ENCODE assay signal across 1 cellular context in the genomic region with DNA sequence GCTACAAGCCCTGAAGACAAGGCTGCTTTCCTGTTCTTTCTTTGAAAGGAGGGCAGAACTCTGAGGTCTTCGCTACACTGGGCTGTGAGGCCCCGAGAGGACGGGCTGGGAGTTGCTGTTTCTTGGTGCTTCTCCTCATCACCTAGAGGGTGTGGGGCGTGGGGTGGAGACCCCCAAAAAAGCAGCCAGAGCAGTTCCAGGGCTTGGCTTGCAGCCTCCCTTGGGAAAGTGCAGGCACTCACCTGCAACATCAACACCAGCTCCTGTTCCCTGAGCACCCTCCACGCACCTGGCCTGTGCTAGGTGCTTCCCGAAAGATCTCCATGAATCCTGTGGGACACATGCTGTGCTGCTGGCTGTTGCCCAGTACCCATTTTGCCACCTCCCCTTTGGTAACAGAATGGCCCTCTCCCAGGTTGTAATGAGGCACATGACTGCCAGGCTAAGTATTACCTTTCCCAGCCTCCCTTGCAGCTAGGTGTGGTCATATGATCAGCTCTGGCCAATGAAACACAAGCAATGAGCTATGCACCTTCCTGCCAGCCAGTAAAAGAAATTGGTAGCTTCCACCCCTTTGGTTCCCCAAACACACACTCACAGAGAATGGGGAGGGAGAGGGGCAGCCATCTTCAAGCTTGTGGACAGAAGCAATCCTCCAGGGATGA.
TF ChIP-seq lines count a peak whose summit lies in the region.

No MANE protein-coding gene starts in this region.

TF ChIP-seq in K562, 482 proteins besides CTCF, POLR2A, EP300 and RAD21 (continued from another document):
- TF ChIP-seq, protein P1, sequence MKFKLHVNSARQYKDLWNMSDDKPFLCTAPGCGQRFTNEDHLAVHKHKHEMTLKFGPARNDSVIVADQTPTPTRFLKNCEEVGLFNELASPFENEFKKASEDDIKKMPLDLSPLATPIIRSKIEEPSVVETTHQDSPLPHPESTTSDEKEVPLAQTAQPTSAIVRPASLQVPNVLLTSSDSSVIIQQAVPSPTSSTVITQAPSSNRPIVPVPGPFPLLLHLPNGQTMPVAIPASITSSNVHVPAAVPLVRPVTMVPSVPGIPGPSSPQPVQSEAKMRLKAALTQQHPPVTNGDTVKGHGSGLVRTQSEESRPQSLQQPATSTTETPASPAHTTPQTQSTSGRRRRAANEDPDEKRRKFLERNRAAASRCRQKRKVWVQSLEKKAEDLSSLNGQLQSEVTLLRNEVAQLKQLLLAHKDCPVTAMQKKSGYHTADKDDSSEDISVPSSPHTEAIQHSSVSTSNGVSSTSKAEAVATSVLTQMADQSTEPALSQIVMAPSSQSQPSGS (CRISPR knock-in tag; IDR thresholded peaks at IDR 0.05): no peak
- TF ChIP-seq DMBX1 (CRISPR knock-in tag; IDR thresholded peaks at IDR 0.05; ENCODE audit: borderline replicate concordance) (no peak), ZNF3 (CRISPR knock-in tag; IDR thresholded peaks at IDR 0.05) (no peak), RHOXF2B (CRISPR knock-in tag; conservative IDR thresholded peaks at IDR 0.05) (no peak), ZNF561 (CRISPR knock-in tag; conservative IDR thresholded peaks at IDR 0.05) (no peak), CSDE1 (IDR thresholded peaks at IDR 0.05) (no peak), HDAC8 (tag; IDR thresholded peaks at IDR 0.05) (no peak), ZNF143 (CRISPR knock-in tag; IDR thresholded peaks at IDR 0.05) (no peak), HLTF (IDR thresholded peaks at IDR 0.05) (peak; percentile 92), TRIM24 (IDR thresholded peaks at IDR 0.05) (peak; percentile 42 to 75; a peak in 2 of 4 replicates), GABPA (tag; conservative IDR thresholded peaks at IDR 0.05; ENCODE audit: low read depth) (no peak), EP400 (IDR thresholded peaks at IDR 0.05) (no peak), BCOR (IDR thresholded peaks at IDR 0.05) (no peak), TEAD2 (tag; IDR thresholded peaks at IDR 0.05) (no peak), EHMT2 (IDR thresholded peaks at IDR 0.05) (no peak), RBM25 (IDR thresholded peaks at IDR 0.05; ENCODE audit: low read depth, low read length, severe bottlenecking) (peak; percentile 15), ZNF589 (CRISPR knock-in tag; IDR thresholded peaks at IDR 0.05; ENCODE audit: low read depth) (no peak), SPI1 (IDR thresholded peaks at IDR 0.05; ENCODE audit: borderline replicate concordance, low read depth, low read length) (no peak), TRIM28 (IDR thresholded peaks at IDR 0.05) (peak; percentile 86), XRCC3 (IDR thresholded peaks at IDR 0.05) (no peak), ZNF444 (CRISPR knock-in tag; IDR thresholded peaks at IDR 0.05) (no peak), FOXK1 (CRISPR knock-in tag; IDR thresholded peaks at IDR 0.05; ENCODE audit: borderline replicate concordance) (no peak), RAD51 (IDR thresholded peaks at IDR 0.05; ENCODE audit: borderline replicate concordance, low read depth) (peak; percentile 64; the same call in 1 of the 2 replicates), HNRNPUL1 (IDR thresholded peaks at IDR 0.05; ENCODE audit: low read length) (no peak), KLF6 (CRISPR knock-in tag; IDR thresholded peaks at IDR 0.05; ENCODE audit: borderline replicate concordance) (no peak), NFYB (IDR thresholded peaks at IDR 0.05; ENCODE audit: extremely low read depth, insufficient read length) (no peak), POLR3A (IDR thresholded peaks at IDR 0.05; ENCODE audit: borderline replicate concordance, extremely low read depth, insufficient read depth, insufficient read length) (no peak), XRCC5 (IDR thresholded peaks at IDR 0.05; ENCODE audit: low read depth, low read length) (no peak)
- TF ChIP-seq, protein P2, sequence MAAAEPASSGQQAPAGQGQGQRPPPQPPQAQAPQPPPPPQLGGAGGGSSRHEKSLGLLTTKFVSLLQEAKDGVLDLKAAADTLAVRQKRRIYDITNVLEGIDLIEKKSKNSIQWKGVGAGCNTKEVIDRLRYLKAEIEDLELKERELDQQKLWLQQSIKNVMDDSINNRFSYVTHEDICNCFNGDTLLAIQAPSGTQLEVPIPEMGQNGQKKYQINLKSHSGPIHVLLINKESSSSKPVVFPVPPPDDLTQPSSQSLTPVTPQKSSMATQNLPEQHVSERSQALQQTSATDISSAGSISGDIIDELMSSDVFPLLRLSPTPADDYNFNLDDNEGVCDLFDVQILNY (CRISPR knock-in tag; IDR thresholded peaks at IDR 0.05): no peak
- TF ChIP-seq, protein P3, sequence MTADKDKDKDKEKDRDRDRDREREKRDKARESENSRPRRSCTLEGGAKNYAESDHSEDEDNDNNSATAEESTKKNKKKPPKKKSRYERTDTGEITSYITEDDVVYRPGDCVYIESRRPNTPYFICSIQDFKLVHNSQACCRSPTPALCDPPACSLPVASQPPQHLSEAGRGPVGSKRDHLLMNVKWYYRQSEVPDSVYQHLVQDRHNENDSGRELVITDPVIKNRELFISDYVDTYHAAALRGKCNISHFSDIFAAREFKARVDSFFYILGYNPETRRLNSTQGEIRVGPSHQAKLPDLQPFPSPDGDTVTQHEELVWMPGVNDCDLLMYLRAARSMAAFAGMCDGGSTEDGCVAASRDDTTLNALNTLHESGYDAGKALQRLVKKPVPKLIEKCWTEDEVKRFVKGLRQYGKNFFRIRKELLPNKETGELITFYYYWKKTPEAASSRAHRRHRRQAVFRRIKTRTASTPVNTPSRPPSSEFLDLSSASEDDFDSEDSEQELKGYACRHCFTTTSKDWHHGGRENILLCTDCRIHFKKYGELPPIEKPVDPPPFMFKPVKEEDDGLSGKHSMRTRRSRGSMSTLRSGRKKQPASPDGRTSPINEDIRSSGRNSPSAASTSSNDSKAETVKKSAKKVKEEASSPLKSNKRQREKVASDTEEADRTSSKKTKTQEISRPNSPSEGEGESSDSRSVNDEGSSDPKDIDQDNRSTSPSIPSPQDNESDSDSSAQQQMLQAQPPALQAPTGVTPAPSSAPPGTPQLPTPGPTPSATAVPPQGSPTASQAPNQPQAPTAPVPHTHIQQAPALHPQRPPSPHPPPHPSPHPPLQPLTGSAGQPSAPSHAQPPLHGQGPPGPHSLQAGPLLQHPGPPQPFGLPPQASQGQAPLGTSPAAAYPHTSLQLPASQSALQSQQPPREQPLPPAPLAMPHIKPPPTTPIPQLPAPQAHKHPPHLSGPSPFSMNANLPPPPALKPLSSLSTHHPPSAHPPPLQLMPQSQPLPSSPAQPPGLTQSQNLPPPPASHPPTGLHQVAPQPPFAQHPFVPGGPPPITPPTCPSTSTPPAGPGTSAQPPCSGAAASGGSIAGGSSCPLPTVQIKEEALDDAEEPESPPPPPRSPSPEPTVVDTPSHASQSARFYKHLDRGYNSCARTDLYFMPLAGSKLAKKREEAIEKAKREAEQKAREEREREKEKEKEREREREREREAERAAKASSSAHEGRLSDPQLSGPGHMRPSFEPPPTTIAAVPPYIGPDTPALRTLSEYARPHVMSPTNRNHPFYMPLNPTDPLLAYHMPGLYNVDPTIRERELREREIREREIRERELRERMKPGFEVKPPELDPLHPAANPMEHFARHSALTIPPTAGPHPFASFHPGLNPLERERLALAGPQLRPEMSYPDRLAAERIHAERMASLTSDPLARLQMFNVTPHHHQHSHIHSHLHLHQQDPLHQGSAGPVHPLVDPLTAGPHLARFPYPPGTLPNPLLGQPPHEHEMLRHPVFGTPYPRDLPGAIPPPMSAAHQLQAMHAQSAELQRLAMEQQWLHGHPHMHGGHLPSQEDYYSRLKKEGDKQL (CRISPR knock-in tag; IDR thresholded peaks at IDR 0.05; ENCODE audit: borderline replicate concordance): no peak
- TF ChIP-seq, protein P4, sequence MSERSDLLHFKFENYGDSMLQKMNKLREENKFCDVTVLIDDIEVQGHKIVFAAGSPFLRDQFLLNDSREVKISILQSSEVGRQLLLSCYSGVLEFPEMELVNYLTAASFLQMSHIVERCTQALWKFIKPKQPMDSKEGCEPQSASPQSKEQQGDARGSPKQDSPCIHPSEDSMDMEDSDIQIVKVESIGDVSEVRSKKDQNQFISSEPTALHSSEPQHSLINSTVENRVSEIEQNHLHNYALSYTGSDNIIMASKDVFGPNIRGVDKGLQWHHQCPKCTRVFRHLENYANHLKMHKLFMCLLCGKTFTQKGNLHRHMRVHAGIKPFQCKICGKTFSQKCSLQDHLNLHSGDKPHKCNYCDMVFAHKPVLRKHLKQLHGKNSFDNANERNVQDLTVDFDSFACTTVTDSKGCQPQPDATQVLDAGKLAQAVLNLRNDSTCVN (CRISPR knock-in tag; IDR thresholded peaks at IDR 0.05): no peak
- TF ChIP-seq, protein P5, sequence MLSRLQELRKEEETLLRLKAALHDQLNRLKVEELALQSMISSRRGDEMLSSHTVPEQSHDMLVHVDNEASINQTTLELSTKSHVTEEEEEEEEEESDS (CRISPR knock-in tag; IDR thresholded peaks at IDR 0.05): no peak
- TF ChIP-seq, protein P6, sequence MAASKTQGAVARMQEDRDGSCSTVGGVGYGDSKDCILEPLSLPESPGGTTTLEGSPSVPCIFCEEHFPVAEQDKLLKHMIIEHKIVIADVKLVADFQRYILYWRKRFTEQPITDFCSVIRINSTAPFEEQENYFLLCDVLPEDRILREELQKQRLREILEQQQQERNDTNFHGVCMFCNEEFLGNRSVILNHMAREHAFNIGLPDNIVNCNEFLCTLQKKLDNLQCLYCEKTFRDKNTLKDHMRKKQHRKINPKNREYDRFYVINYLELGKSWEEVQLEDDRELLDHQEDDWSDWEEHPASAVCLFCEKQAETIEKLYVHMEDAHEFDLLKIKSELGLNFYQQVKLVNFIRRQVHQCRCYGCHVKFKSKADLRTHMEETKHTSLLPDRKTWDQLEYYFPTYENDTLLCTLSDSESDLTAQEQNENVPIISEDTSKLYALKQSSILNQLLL (CRISPR knock-in tag; IDR thresholded peaks at IDR 0.05; ENCODE audit: borderline replicate concordance): no peak
- TF ChIP-seq, protein P7, sequence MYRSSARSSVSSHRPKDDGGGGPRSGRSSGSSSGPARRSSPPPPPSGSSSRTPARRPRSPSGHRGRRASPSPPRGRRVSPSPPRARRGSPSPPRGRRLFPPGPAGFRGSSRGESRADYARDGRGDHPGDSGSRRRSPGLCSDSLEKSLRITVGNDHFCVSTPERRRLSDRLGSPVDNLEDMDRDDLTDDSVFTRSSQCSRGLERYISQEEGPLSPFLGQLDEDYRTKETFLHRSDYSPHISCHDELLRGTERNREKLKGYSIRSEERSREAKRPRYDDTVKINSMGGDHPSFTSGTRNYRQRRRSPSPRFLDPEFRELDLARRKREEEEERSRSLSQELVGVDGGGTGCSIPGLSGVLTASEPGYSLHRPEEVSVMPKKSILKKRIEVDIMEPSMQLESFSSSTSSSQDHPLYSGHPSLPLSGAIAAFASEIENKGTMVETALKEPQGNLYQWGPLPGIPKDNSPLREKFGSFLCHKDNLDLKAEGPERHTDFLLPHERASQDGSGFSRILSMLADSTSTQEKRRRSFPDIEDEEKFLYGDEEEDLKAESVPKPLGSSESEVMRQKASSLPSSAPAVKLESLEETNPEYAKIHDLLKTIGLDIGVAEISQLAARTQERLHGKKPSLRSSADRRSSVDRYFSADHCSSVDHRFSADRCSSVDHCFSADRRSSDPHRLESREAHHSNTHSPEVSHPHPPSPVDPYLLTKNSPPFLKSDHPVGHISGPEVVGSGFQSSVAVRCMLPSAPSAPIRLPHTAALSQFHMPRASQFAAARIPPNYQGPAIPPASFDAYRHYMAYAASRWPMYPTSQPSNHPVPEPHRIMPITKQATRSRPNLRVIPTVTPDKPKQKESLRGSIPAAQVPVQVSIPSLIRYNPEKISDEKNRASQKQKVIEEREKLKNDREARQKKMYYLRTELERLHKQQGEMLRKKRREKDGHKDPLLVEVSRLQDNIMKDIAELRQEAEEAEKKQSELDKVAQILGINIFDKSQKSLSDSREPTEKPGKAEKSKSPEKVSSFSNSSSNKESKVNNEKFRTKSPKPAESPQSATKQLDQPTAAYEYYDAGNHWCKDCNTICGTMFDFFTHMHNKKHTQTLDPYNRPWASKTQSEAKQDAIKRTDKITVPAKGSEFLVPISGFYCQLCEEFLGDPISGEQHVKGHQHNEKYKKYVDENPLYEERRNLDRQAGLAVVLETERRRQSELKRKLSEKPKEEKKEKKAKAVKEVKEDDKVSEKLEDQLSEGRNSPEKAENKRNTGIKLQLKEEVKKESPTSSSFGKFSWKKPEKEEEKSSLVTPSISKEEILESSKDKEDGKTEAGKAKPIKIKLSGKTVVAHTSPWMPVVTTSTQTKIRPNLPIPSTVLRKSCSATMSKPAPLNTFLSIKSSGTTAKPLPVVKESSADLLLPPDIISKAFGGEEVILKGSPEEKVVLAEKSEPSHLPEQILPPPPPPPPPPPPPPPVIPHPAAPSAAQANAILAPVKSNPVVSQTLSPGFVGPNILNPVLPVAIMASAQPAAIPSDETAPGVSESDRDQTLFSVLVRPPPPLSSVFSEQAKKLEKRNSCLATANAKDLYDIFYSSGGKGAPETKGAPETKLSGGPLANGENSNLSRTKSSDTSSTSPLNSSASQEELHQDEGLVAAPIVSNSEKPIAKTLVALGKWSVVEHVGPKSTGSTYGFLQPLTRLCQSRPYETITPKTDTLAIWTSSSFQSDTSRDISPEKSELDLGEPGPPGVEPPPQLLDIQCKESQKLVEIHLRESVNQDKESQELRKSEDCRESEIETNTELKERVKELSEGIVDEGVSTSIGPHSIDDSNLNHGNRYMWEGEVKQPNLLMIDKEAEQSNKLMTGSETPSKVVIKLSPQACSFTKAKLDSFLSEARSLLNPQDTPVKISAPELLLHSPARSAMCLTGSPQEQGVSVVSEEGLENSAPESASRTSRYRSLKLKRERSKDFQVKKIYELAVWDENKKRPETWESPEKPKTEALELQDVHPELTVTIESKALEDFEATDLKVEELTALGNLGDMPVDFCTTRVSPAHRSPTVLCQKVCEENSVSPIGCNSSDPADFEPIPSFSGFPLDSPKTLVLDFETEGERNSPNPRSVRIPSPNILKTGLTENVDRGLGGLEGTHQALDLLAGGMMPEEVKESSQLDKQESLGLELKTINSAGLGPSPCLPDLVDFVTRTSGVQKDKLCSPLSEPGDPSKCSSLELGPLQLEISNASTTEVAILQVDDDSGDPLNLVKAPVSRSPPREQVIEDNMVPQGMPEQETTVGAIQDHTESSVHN (IDR thresholded peaks at IDR 0.05; ENCODE audit: borderline replicate concordance in 1 of 2, low read depth in 1 of 2): no peak
- TF ChIP-seq, protein P8, sequence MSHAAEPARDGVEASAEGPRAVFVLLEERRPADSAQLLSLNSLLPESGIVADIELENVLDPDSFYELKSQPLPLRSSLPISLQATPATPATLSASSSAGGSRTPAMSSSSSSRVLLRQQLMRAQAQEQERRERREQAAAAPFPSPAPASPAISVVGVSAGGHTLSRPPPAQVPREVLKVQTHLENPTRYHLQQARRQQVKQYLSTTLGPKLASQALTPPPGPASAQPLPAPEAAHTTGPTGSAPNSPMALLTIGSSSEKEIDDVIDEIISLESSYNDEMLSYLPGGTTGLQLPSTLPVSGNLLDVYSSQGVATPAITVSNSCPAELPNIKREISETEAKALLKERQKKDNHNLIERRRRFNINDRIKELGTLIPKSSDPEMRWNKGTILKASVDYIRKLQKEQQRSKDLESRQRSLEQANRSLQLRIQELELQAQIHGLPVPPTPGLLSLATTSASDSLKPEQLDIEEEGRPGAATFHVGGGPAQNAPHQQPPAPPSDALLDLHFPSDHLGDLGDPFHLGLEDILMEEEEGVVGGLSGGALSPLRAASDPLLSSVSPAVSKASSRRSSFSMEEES (CRISPR knock-in tag; IDR thresholded peaks at IDR 0.05): no peak
